2 cellular contexts compared by ENCODE assay signal in genomic region chr10:117197189-117197588, GRCh38.
TF ChIP-seq lines count a peak whose summit lies in the region.

KCNK18 (plus strand) TSS chr10:117197489; CDS start chr10:117197489, 0 bp downstream.

TF ChIP-seq in GM23338, 12 proteins besides CTCF, POLR2A, EP300 and RAD21:
- TF ChIP-seq ZNF462 (CRISPR knock-in tag; IDR thresholded peaks at IDR 0.05), result no peak
- TF ChIP-seq ETS1 (IDR thresholded peaks at IDR 0.05), result no peak
- no peak for TF ChIP-seq EZH2phosphoT487 (IDR thresholded peaks at IDR 0.05; ENCODE audit: unreplicated experiment)
- no peak for TF ChIP-seq STAT1 (IDR thresholded peaks at IDR 0.05; ENCODE audit: unreplicated experiment)
- no peak for TF ChIP-seq EZH2 (IDR thresholded peaks at IDR 0.05; ENCODE audit: low read depth, unreplicated experiment)
- no peak for TF ChIP-seq CREB1 (CRISPR knock-in tag; IDR thresholded peaks at IDR 0.05; ENCODE audit: low read depth)
- TF ChIP-seq JUNB (IDR thresholded peaks at IDR 0.05; ENCODE audit: unreplicated experiment), result no peak
- no peak for TF ChIP-seq ZNF114 (CRISPR knock-in tag; IDR thresholded peaks at IDR 0.05)
- no peak for TF ChIP-seq REST (IDR thresholded peaks at IDR 0.05; ENCODE audit: unreplicated experiment)

TF ChIP-seq in H1, 55 proteins besides CTCF, POLR2A, EP300 and RAD21:
- no peak for TF ChIP-seq TCF12 (IDR thresholded peaks at IDR 0.05; ENCODE audit: low read depth, low read length)
- no peak for TF ChIP-seq PHF8 (conservative IDR thresholded peaks at IDR 0.05; ENCODE audit: low read depth, low read length)
- TF ChIP-seq BACH1 (IDR thresholded peaks at IDR 0.05; ENCODE audit: low read length), result no peak
- TF ChIP-seq CHD7 (IDR thresholded peaks at IDR 0.05; ENCODE audit: insufficient replicate concordance, low read length), result no peak
- TF ChIP-seq NRF1 (IDR thresholded peaks at IDR 0.05; ENCODE audit: low read depth, low read length), result no peak
- TF ChIP-seq TEAD4 (IDR thresholded peaks at IDR 0.05; ENCODE audit: low read depth, low read length), result no peak
- TF ChIP-seq HDAC2 (IDR thresholded peaks at IDR 0.05; ENCODE audit: borderline replicate concordance in 1 of 2, low read depth in 2 of 2, low read length in 2 of 2), result no peak
- TF ChIP-seq MAFK (IDR thresholded peaks at IDR 0.05; ENCODE audit: low read depth, low read length), result no peak
- TF ChIP-seq RFX5 (IDR thresholded peaks at IDR 0.05; ENCODE audit: borderline replicate concordance, low read depth, low read length), result no peak
- TF ChIP-seq RBBP5 (IDR thresholded peaks at IDR 0.05; ENCODE audit: borderline replicate concordance, low read depth, low read length), result no peak
- no peak for TF ChIP-seq GTF2F1 (IDR thresholded peaks at IDR 0.05; ENCODE audit: borderline replicate concordance, low read depth, low read length)
- TF ChIP-seq SP1 (IDR thresholded peaks at IDR 0.05; ENCODE audit: low read depth, low read length), result no peak
- TF ChIP-seq TBP (IDR thresholded peaks at IDR 0.05; ENCODE audit: low read depth, low read length), result no peak
- no peak for TF ChIP-seq SUZ12 (IDR thresholded peaks at IDR 0.05; ENCODE audit: low read length)
- TF ChIP-seq CHD2 (IDR thresholded peaks at IDR 0.05; ENCODE audit: low read length), result no peak
- TF ChIP-seq RNF2 (IDR thresholded peaks at IDR 0.05; ENCODE audit: borderline replicate concordance, low read depth, low read length, missing control alignments, poor library complexity, severe bottlenecking), result no peak
- no peak for TF ChIP-seq SIRT6 (IDR thresholded peaks at IDR 0.05; ENCODE audit: low read length)
- no peak for TF ChIP-seq ZNF274 (IDR thresholded peaks at IDR 0.05; ENCODE audit: borderline replicate concordance, extremely low read depth, low read length)
- no peak for TF ChIP-seq SIX5 (IDR thresholded peaks at IDR 0.05; ENCODE audit: low read depth, low read length)
- no peak for TF ChIP-seq CEBPB (IDR thresholded peaks at IDR 0.05; ENCODE audit: low read depth, low read length)
